In genomic region chr19:51983361-51983760, GRCh38 we compare ENCODE assay signal across 9 cellular contexts.
"Had no signal": no experiment of that assay in that cellular context is flagged by ENCODE, and none has a peak within 500 bp of the region (broad histone marks: within the 10 kb centered on the region; RNA-seq: fewer than 3 reads in every experiment).

No MANE protein-coding gene starts in this region.

- H3K4me3 ChIP-seq: GM23248, HAP-1 had no signal

- H3K27me3 Mint-ChIP-seq: IgD-negative memory B cell had no signal

- ATAC-seq: HCT116, HepG2 had no signal

- H3K4me3 Mint-ChIP-seq: HFFc6 had no signal

- H3K27ac ChIP-seq: GM23248, HL-60 had no signal

- DNase-seq: GM23248, GOT3, H7, HFFc6 had no signal

- H3K27ac Mint-ChIP-seq: HFFc6, IgD-negative memory B cell had no signal
